1 cellular context compared by ENCODE assay signal in genomic region chr1:240126821-240127220, GRCh38.
TF ChIP-seq lines count a peak whose summit lies in the region.

No MANE protein-coding gene starts in this region.

TF ChIP-seq in IMR-90, 13 proteins besides CTCF, POLR2A, EP300 and RAD21 (continued from another document):
- no peak for TF ChIP-seq ELK1 (IDR thresholded peaks at IDR 0.05; ENCODE audit: borderline replicate concordance, low read depth, low read length)
- TF ChIP-seq MXI1 (IDR thresholded peaks at IDR 0.05; ENCODE audit: borderline replicate concordance, low read depth, low read length) = no peak
